In genomic region chr10:71564221-71564820, GRCh38 we compare ENCODE assay signal across 22 cellular contexts.
"Had no signal": no experiment of that assay in that cellular context is flagged by ENCODE, and none has a peak within 500 bp of the region (broad histone marks: within the 10 kb centered on the region; RNA-seq: fewer than 3 reads in every experiment).

No MANE protein-coding gene starts in this region.

- H3K4me3 ChIP-seq: colonic mucosa, spleen, thoracic aorta, upper lobe of left lung had no signal

- H3K36me3 ChIP-seq: colonic mucosa, spleen, thoracic aorta, upper lobe of left lung had no signal

- H3K27ac Mint-ChIP-seq: activated CD4-positive, alpha-beta T cell treated with anti-CD3 and anti-CD28 coated beads, Interleukin-2, amount 10 ng/mL, durations not matched to agents 7 days and 5 days; activated naive CD4-positive, alpha-beta T cell treated with anti-CD3 and anti-CD28 coated beads, Interleukin-2, amount 10 ng/mL, durations not matched to agents 7 days and 5 days; activated naive CD8-positive, alpha-beta T cell treated with anti-CD3 and anti-CD28 coated beads, Interleukin-2, amount 50 U/mL, for 24 hours; immature natural killer cell; memory B cell; naive thymus-derived CD4-positive, alpha-beta T cell; stimulated activated memory B cell treated with anti-CD40 and anti-IgM and Interleukin-4, amounts not matched to agents 10 μg/mL and 1 μg/mL and 100 μg/mL, for 72 hours had no signal

- H3K36me3 Mint-ChIP-seq: activated naive CD4-positive, alpha-beta T cell treated with anti-CD3 and anti-CD28 coated beads, Interleukin-2, amount 10 ng/mL, durations not matched to agents 7 days and 5 days; immature natural killer cell; memory B cell; naive thymus-derived CD4-positive, alpha-beta T cell; stimulated activated memory B cell treated with anti-CD40 and anti-IgM and Interleukin-4, amounts not matched to agents 10 μg/mL and 1 μg/mL and 100 μg/mL, for 72 hours had no signal

- H3K9me3 Mint-ChIP-seq: activated CD4-positive, alpha-beta T cell treated with anti-CD3 and anti-CD28 coated beads, Interleukin-2, amount 10 ng/mL, durations not matched to agents 7 days and 5 days; activated naive CD4-positive, alpha-beta T cell treated with anti-CD3 and anti-CD28 coated beads, Interleukin-2, amount 10 ng/mL, durations not matched to agents 7 days and 5 days; activated naive CD8-positive, alpha-beta T cell treated with anti-CD3 and anti-CD28 coated beads, Interleukin-2, amount 50 U/mL, for 24 hours; central memory CD8-positive, alpha-beta T cell; immature natural killer cell; memory B cell; naive thymus-derived CD4-positive, alpha-beta T cell; stimulated activated memory B cell treated with anti-CD40 and anti-IgM and Interleukin-4, amounts not matched to agents 10 μg/mL and 1 μg/mL and 100 μg/mL, for 72 hours had no signal

- H3K4me1 ChIP-seq: colonic mucosa, foreskin keratinocyte, upper lobe of left lung had no signal

- H3K27me3 ChIP-seq: colonic mucosa, upper lobe of left lung had no signal

- ATAC-seq: activated CD4-positive, CD25-positive, alpha-beta regulatory T cell treated with anti-CD3 and anti-CD28 coated beads, Interleukin-2, amount 50 U/mL, for 24 hours; activated naive CD8-positive, alpha-beta T cell treated with anti-CD3 and anti-CD28 coated beads, Interleukin-2, amount 50 U/mL, for 24 hours; foreskin keratinocyte; naive thymus-derived CD4-positive, alpha-beta T cell; stimulated activated memory B cell treated with anti-CD40 and anti-IgM and Interleukin-4, amounts not matched to agents 10 μg/mL and 1 μg/mL and 100 μg/mL, for 72 hours had no signal

- H3K4me1 Mint-ChIP-seq: activated CD4-positive, alpha-beta T cell treated with anti-CD3 and anti-CD28 coated beads, Interleukin-2, amount 10 ng/mL, durations not matched to agents 7 days and 5 days; activated naive CD4-positive, alpha-beta T cell treated with anti-CD3 and anti-CD28 coated beads, Interleukin-2, amount 10 ng/mL, durations not matched to agents 7 days and 5 days; central memory CD8-positive, alpha-beta T cell; immature natural killer cell; memory B cell; stimulated activated memory B cell treated with anti-CD40 and anti-IgM and Interleukin-4, amounts not matched to agents 10 μg/mL and 1 μg/mL and 100 μg/mL, for 72 hours had no signal

- H3K4me3 Mint-ChIP-seq: activated CD4-positive, alpha-beta T cell treated with anti-CD3 and anti-CD28 coated beads, Interleukin-2, amount 10 ng/mL, durations not matched to agents 7 days and 5 days; activated naive CD4-positive, alpha-beta T cell treated with anti-CD3 and anti-CD28 coated beads, Interleukin-2, amount 10 ng/mL, durations not matched to agents 7 days and 5 days; activated naive CD8-positive, alpha-beta T cell treated with anti-CD3 and anti-CD28 coated beads, Interleukin-2, amount 50 U/mL, for 24 hours; central memory CD8-positive, alpha-beta T cell; immature natural killer cell; memory B cell; naive thymus-derived CD4-positive, alpha-beta T cell; stimulated activated memory B cell treated with anti-CD40 and anti-IgM and Interleukin-4, amounts not matched to agents 10 μg/mL and 1 μg/mL and 100 μg/mL, for 72 hours had no signal

- DNase-seq: activated CD4-positive, alpha-beta T cell treated with anti-CD3 and anti-CD28 coated beads, Interleukin-2, amount 10 ng/mL, durations not matched to agents 7 days and 5 days; activated CD8-positive, alpha-beta memory T cell treated with anti-CD3 and anti-CD28 coated beads, Interleukin-2, amount 50 U/mL, for 4 hours; activated effector memory CD4-positive, alpha-beta T cell treated with Interleukin-2 at 50 U/mL for 16 hours; activated naive CD4-positive, alpha-beta T cell treated with anti-CD3 and anti-CD28 coated beads, Interleukin-2, amount 10 ng/mL, durations not matched to agents 7 days and 5 days; activated naive CD8-positive, alpha-beta T cell treated with anti-CD3 and anti-CD28 coated beads, Interleukin-2, amount 50 U/mL, for 24 hours; activated T-cell treated with anti-CD3 and anti-CD28 coated beads, Interleukin-2, amount 50 U/mL, for 48 hours; anterior cingulate cortex; colonic mucosa; foreskin keratinocyte; glutamatergic neuron; immature natural killer cell; kidney glomerular epithelial cell; naive thymus-derived CD4-positive, alpha-beta T cell; spleen; stimulated activated CD4-positive, alpha-beta T cell treated with anti-CD3 and anti-CD28 coated beads, Interleukin-4, amount 100 ng/mL, for 4 hours; T1000; upper lobe of left lung had no signal

- H3K9me3 ChIP-seq: colonic mucosa, spleen, thoracic aorta, upper lobe of left lung had no signal

- H3K27ac ChIP-seq: colonic mucosa, foreskin keratinocyte, spleen, thoracic aorta, upper lobe of left lung had no signal
